ENCODE assay signal across 8 cellular contexts in genomic region chr13:75876371-75877050, GRCh38.
DNase-seq lines count a peak whose midpoint lies in the region; ATAC-seq and TF ChIP-seq lines count a peak whose summit lies in the region.

No MANE protein-coding gene starts in this region.

- H4K20me1 ChIP-seq in OCI-LY3 (ENCODE audit: insufficient read depth, low read length), result no peaks in the 10 kb centered on the region

- no peak overlapping the region for H3K9ac ChIP-seq in OCI-LY3 (ENCODE audit: low read length)

- peak overlapping the region in 2 of 3 experiments; percentile 40 to 46 for H3K27ac Mint-ChIP-seq in nephron

- H2AFZ ChIP-seq in OCI-LY3 (ENCODE audit: low read depth, low read length), result 0 out of 2 replicates have a peak overlapping the region, but pooled peaks have one; percentile 37

- H3K4me3 ChIP-seq in HL-60 (replicated peaks; ENCODE audit: insufficient read depth, low read length), result no peak overlapping the region
- H3K4me3 ChIP-seq in OCI-LY3 (ENCODE audit: low read length), result peak overlapping the region; percentile 53
- H3K4me3 ChIP-seq in esophagus squamous epithelium, result no peak overlapping the region

- peaks cover 4% of the 10 kb centered on the region for H3K27me3 Mint-ChIP-seq in nephron (ENCODE audit: low read depth)

- H3K27me3 ChIP-seq in HL-60 (ENCODE audit: insufficient read depth, poor library complexity, severe bottlenecking), result peaks cover 2% of the 10 kb centered on the region
- H3K27me3 ChIP-seq in OCI-LY3 (ENCODE audit: low read depth, low read length), result peaks cover 15% of the 10 kb centered on the region
- no peaks in the 10 kb centered on the region for H3K27me3 ChIP-seq in esophagus squamous epithelium

- H3K79me2 ChIP-seq in OCI-LY3 (ENCODE audit: low read length), result no peaks in the 10 kb centered on the region

- no peaks in the 10 kb centered on the region for H3K9me3 Mint-ChIP-seq in nephron

- no peaks in the 10 kb centered on the region for H3K36me3 Mint-ChIP-seq in nephron (ENCODE audit: low read depth)

- no peaks in the 10 kb centered on the region for H3K9me3 ChIP-seq in OCI-LY3 (ENCODE audit: insufficient read depth, low read length)
- H3K9me3 ChIP-seq in esophagus squamous epithelium, result no peaks in the 10 kb centered on the region

- H3K36me3 ChIP-seq in OCI-LY3 (replicated peaks; ENCODE audit: low read depth, low read length) (no peaks in the 10 kb centered on the region), esophagus squamous epithelium (no peaks in the 10 kb centered on the region)

- DNase-seq in DMS153 (lab: John Stamatoyannopoulos, UW), result peak; percentile 20
- peak; percentile 32 to 73 for DNase-seq in HL-60 (ENCODE audit: low read depth in 1 of 2, low spot score in 1 of 2)
- DNase-seq in activated T-cell treated with anti-CD3 and anti-CD28 coated beads for 4 hours, result peak; percentile 29
- DNase-seq in esophagus squamous epithelium (lab: John Stamatoyannopoulos, UW), result no peak
- DNase-seq in substantia nigra (lab: John Stamatoyannopoulos, UW), result peak in 41 of 49 donors; percentile 1 to 60 (median 20)

- intact Hi-C loops in esophagus squamous epithelium (cut with DNase I), result loop anchor here (5.0 to 10.0 kb wide), 4 partner anchors 138 to 1028 kb away; no protein-coding TSS in a partner anchor

- H3K4me1 ChIP-seq in OCI-LY3 (ENCODE audit: low read length), result peaks cover 17% of the 10 kb centered on the region
- H3K4me1 ChIP-seq in esophagus squamous epithelium, result peaks cover 0 to 14% (median 4%) of the 10 kb centered on the region in 3 donors

- 3 to 5% methylated on average over 10 of the region's 10 CpGs for WGBS in esophagus squamous epithelium, 2 donors

- peak; percentile 96 for ATAC-seq in GM21390 (IDR thresholded peaks at IDR 0.05; ENCODE audit: unreplicated experiment)

- peaks cover 28% of the 10 kb centered on the region for H3K4me1 Mint-ChIP-seq in nephron

- H3K27ac ChIP-seq in HL-60 (replicated peaks), result no peak overlapping the region
- H3K27ac ChIP-seq in OCI-LY3 (ENCODE audit: low read length), result no peak overlapping the region
- H3K27ac ChIP-seq in esophagus squamous epithelium, result no peak overlapping the region
- H3K27ac ChIP-seq in substantia nigra (ENCODE audit: low read depth, low read length, poor library complexity, severe bottlenecking), result no peak overlapping the region

- TF ChIP-seq POLR2A in esophagus squamous epithelium (IDR thresholded peaks at IDR 0.05), result no peak

- H3K4me2 ChIP-seq in OCI-LY3 (ENCODE audit: low read length), result peak overlapping the region; percentile 63

- TF ChIP-seq CTCF in HL-60 (IDR thresholded peaks at IDR 0.05; ENCODE audit: insufficient read depth, low read length) (peak; percentile 80), OCI-LY3 (IDR thresholded peaks at IDR 0.05; ENCODE audit: low read depth, low read length) (peak; percentile 92), esophagus squamous epithelium (IDR thresholded peaks at IDR 0.05) (peak; percentile 70 to 94 (median 87)), nephron (IDR thresholded peaks at IDR 0.05; ENCODE audit: unreplicated experiment in 3 of 3) (peak; percentile 91 to 94 (median 93))

- H3K4me3 Mint-ChIP-seq in nephron, result no peak overlapping the region
